Comparison of ENCODE assay signal across 8 cellular contexts in the genomic region with DNA sequence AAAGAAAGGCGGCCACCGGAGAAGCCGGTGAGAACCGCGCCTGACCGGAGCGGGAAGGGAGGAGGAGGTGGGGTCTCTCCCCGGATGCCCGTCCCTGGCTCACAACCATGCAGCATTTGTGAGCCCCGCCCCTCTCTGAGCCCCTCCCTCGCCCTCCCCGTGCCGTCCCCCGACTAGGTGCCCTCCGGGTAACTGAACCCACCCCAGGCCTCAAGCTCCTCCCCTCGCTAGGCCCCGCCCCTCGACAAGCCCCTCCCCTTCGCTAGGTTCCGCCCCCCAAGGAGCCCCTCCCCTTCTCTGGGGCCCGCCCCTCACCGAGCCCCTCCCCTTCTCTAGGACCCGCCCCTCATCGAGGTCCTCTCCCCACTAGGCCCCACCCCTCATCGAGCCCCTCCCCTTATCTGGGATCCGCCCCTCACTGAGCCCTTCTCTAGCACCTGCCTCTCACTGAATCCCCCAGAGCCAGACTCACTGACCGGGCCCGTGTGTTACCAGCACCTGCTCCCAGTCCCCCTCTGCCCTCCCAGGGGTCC. TPM values are rescaled to one million over a fixed set of nuclear protein-coding genes. Genes with fewer than 3 reads are reported as not detected.
DNase-seq lines count a peak whose midpoint lies in the region; ATAC-seq and TF ChIP-seq lines count a peak whose summit lies in the region.

No MANE protein-coding gene starts in this region.

- DNase-seq in CD1c-positive myeloid dendritic cell (ENCODE audit: extremely low spot score) (peak; percentile 32), LoVo (ENCODE audit: low spot score) (peak; percentile 19), erythroblast (lab: John Stamatoyannopoulos, UW) (peak; percentile 66 to 76), smooth muscle cell (lab: John Stamatoyannopoulos, UW; ENCODE audit: unreplicated experiment) (peak; percentile 17), cerebellum (ENCODE audit: low spot score) (no peak), NOMO-1 treated with dmso at 0.1 percent for 144 hours (lab: John Stamatoyannopoulos, UW; ENCODE audit: unreplicated experiment) (no peak)
- peak; percentile 12 to 14 for DNase-seq in activated CD4-positive, alpha-beta T cell treated with anti-CD3 and anti-CD28 coated beads, Interleukin-2, amount 50 U/mL, for 24 hours (ENCODE audit: low read depth in 1 of 2, low spot score in 1 of 2)

- no peak overlapping the region for H2AFZ ChIP-seq in smooth muscle cell (ENCODE audit: low read depth)

- no peak overlapping the region for H3K27ac ChIP-seq in smooth muscle cell (ENCODE audit: low read depth)

- 0% methylated on average over 1 of the region's 28 CpGs for WGBS in smooth muscle cell (ENCODE audit: low lambda C conversion rate)

- TF ChIP-seq CTCF in smooth muscle cell (IDR thresholded peaks at IDR 0.05; ENCODE audit: borderline replicate concordance, insufficient read depth, poor library complexity, severe bottlenecking): no peak

- no peak for ATAC-seq in GM18861 (IDR thresholded peaks at IDR 0.05; ENCODE audit: unreplicated experiment)

- peak overlapping the region; percentile 89 for H3K4me2 ChIP-seq in smooth muscle cell

- peak overlapping the region; percentile 48 for H3K4me3 ChIP-seq in smooth muscle cell

- no peak for TF ChIP-seq POLR2A in erythroblast (IDR thresholded peaks at IDR 0.05; ENCODE audit: low read length)

- no peak overlapping the region for H3K9ac ChIP-seq in smooth muscle cell (ENCODE audit: low read depth)

- no peaks in the 10 kb centered on the region for H4K20me1 ChIP-seq in smooth muscle cell (ENCODE audit: low read depth)

- no peaks in the 10 kb centered on the region for H3K4me1 ChIP-seq in smooth muscle cell (ENCODE audit: low read depth)

- no peaks in the 10 kb centered on the region for H3K9me3 ChIP-seq in smooth muscle cell (replicated peaks; ENCODE audit: low read depth)

- no peaks in the 10 kb centered on the region for H3K36me3 ChIP-seq in smooth muscle cell (ENCODE audit: low read depth)

- no peaks in the 10 kb centered on the region for H3K79me2 ChIP-seq in smooth muscle cell (ENCODE audit: low read depth)

- no peaks in the 10 kb centered on the region for H3K27me3 ChIP-seq in smooth muscle cell (ENCODE audit: low read depth)

- H3F3A ChIP-seq in smooth muscle cell (ENCODE audit: low read depth): no peaks in the 10 kb centered on the region

RNA-seq across cellular contexts. Expression of a gene that starts 42.2 kb away (rescaled TPM):
- 374 and 484 TPM in 2 replicates for total RNA-seq in smooth muscle cell
- 1,842 and 2,006 TPM in 2 replicates for polyA plus RNA-seq in smooth muscle cell
- total RNA-seq in cerebellum: 11.9 TPM

RNA-seq across cellular contexts. Expression of a gene that starts 58.5 kb away (rescaled TPM):
- 2.7 and 3.6 TPM in 2 replicates for total RNA-seq in smooth muscle cell
- polyA plus RNA-seq in smooth muscle cell: 10.9 and 12.5 TPM in 2 replicates
- total RNA-seq in cerebellum: 16.3 TPM

Comparison
In these comparisons a context has a peak if more than half of its experiments do, and no peak if none do; other contexts are left out.
1. DNase-seq: peak in CD1c-positive myeloid dendritic cell (single experiment), LoVo (single experiment), activated CD4-positive, alpha-beta T cell treated with anti-CD3 and anti-CD28 coated beads, Interleukin-2, amount 50 U/mL, for 24 hours (2 of 2), erythroblast (2 of 2) and smooth muscle cell (single experiment); none in cerebellum (single experiment) and NOMO-1 treated with dmso at 0.1 percent for 144 hours (single experiment).
2. RNA of a gene that starts 42.2 kb away (total RNA-seq): 374 to 484 TPM in smooth muscle cell; 11.9 TPM in cerebellum (single experiment); every median in the first group is over 10 times any median in the second.